Comparison of ENCODE assay signal across 2 cellular contexts in the genomic region with DNA sequence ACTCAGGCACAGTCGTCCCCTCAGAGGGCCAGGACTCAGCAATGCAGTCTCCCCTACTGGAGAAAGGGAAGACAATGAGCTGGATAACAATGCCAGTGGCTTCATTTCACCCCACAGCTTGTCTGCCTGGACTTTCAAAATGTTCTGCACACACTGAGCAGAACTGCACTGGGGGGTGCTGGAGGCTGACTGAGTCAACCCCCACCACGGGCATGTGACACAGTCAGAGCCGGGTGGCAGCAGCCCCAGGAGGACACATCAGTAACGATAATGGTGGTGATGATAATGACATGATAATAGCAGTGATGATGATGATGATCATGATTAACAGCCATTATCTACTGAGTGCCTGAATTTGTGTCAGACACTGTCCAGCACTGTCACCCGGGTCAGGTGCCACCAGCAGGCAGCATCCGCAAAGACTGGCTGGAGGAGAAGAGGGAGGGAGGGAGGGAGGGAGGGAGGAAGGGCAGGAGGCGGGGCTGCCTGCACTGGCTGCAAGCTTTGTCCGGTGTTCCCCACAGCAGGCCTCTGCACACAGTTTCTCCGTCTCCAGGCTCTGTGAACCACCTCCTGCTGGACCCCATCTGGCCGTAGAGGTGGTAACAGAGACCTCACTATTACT.
TF ChIP-seq lines count a peak whose summit lies in the region.

No MANE protein-coding gene starts in this region.

TF ChIP-seq in HCT116, 20 proteins besides CTCF, POLR2A, EP300 and RAD21:
- no peak for TF ChIP-seq TCF7L2 (IDR thresholded peaks at IDR 0.05; ENCODE audit: borderline replicate concordance, extremely low read depth, insufficient read depth, insufficient read length)
TF ChIP-seq in HCT116: peak in this region for 0.

TF ChIP-seq in HepG2, 621 proteins besides CTCF, POLR2A, EP300 and RAD21:
- no peak for TF ChIP-seq POGZ (CRISPR knock-in tag; IDR thresholded peaks at IDR 0.05)
- no peak for TF ChIP-seq FOXJ3 (CRISPR knock-in tag; IDR thresholded peaks at IDR 0.05; ENCODE audit: borderline replicate concordance)
- TF ChIP-seq MTA1 (CRISPR knock-in tag; IDR thresholded peaks at IDR 0.05; ENCODE audit: borderline replicate concordance) = no peak
TF ChIP-seq in HepG2: peak in this region for 0.
